8 cellular contexts compared by ENCODE assay signal in genomic region chr22:21952586-21953571, GRCh38.
DNase-seq lines count a peak whose midpoint lies in the region; ATAC-seq and TF ChIP-seq lines count a peak whose summit lies in the region.

TSS of gene PPM1F (minus strand) at chr22:21952848. CDS start at chr22:21946048, 6,800 bp downstream.

- ATAC-seq in HG02840 (IDR thresholded peaks at IDR 0.05; ENCODE audit: low FRiP score, unreplicated experiment) (peak; percentile 66), GM19395 (IDR thresholded peaks at IDR 0.05; ENCODE audit: unreplicated experiment) (no peak)
- ATAC-seq in activated CD4-positive, CD25-positive, alpha-beta regulatory T cell treated with anti-CD3 and anti-CD28 coated beads, Interleukin-2, amount 50 U/mL, for 24 hours, result peak; percentile 86
- ATAC-seq in central memory CD8-positive, alpha-beta T cell (replicated peaks; ENCODE audit: extremely low read depth, poor library complexity, severe bottlenecking), result peak; percentile 83

- no peaks in the 10 kb centered on the region for H3K27me3 Mint-ChIP-seq in central memory CD8-positive, alpha-beta T cell

- peaks cover 34% of the 10 kb centered on the region for H3K4me1 Mint-ChIP-seq in central memory CD8-positive, alpha-beta T cell

- no peaks in the 10 kb centered on the region for H3K9me3 Mint-ChIP-seq in central memory CD8-positive, alpha-beta T cell

- H3K36me3 Mint-ChIP-seq in central memory CD8-positive, alpha-beta T cell (ENCODE audit: insufficient read depth), result peaks cover 12% of the 10 kb centered on the region

- peak; percentile 94 for TF ChIP-seq CTCF in GM12874 (IDR thresholded peaks at IDR 0.05; ENCODE audit: insufficient read depth, low read depth, low read length)

- H3K4me3 Mint-ChIP-seq in central memory CD8-positive, alpha-beta T cell, result peak within 1 kb of the TSS; percentile 77

- H3K27ac Mint-ChIP-seq in central memory CD8-positive, alpha-beta T cell (ENCODE audit: low read depth), result peak within 1 kb of the TSS; percentile 53

- DNase-seq in NCI-H2196 treated with DMSO at 0.1 percent for 48 hours (lab: John Stamatoyannopoulos, UW; ENCODE audit: unreplicated experiment) (peak; percentile 40), islet precursor cell (peak; percentile 91)
- peak; percentile 86 to 95 for DNase-seq in central memory CD8-positive, alpha-beta T cell (ENCODE audit: low spot score in 2 of 2)
- peak; percentile 92 for DNase-seq in stimulated activated CD4-positive, alpha-beta T cell treated with anti-CD3 and anti-CD28 coated beads, Interleukin-12 subunit alpha, Interleukin-12 subunit beta, amount 100 ng/mL, for 4 hours

Comparison
In these comparisons a context has a peak if more than half of its experiments do, and no peak if none do; other contexts are left out.
1. DNase-seq: peak in every context shown above with its lines; median percentile 92 in stimulated activated CD4-positive, alpha-beta T cell treated with anti-CD3 and anti-CD28 coated beads, Interleukin-12 subunit alpha, Interleukin-12 subunit beta, amount 100 ng/mL, for 4 hours; 91 in islet precursor cell; 90 in central memory CD8-positive, alpha-beta T cell; 40 in NCI-H2196 treated with DMSO at 0.1 percent for 48 hours.